Comparison of ENCODE assay signal across 8 cellular contexts in the genomic region with DNA sequence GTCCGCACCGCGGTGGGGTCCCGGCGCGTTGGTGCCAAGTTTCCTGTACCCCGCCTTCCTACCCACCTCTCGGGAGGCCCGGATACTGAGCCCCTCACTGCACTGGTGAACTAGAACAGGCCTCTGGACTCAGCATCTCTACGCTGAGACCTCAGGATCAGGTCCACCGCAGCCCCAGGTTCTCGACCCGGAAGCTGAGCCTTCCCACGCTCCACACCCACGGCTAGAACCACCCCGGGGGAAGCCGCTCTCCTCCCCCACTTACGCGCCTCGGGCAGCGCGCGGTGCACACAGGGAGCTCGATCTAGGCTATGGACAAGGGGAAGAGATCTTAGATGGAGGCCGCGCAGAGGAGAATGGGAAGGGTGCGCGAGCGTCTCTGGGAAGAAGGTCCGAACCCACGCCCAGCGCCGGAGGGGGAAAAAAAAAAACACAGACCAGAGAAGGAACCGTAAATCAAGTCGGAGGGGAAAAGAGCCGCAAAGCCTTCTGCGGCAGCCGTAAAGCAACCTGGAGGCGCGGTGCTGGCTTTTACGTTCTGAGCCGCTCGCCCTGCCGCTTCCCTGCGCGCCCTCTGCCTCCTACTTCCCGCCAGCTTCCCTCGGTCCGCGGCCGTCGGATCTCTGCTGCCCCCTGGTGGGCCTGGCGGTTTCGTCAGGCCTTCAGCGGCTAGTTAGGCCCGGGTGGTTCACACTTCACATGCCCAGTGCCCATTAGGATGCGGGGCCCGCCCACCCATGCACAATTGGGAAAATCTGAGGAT. TPM values are rescaled to one million over a fixed set of nuclear protein-coding genes. Genes with fewer than 3 reads are reported as not detected.
DNase-seq lines count a peak whose midpoint lies in the region; ATAC-seq, FAIRE-seq and TF ChIP-seq lines count a peak whose summit lies in the region.

Gene RAD52, minus strand, starts transcription at position 358 of the 763 bp plus-strand sequence. CDS start 16,636 bp downstream, outside the sequence.

- H3K4me1 Mint-ChIP-seq in chondrocyte (ENCODE audit: low read depth): peaks cover 35% of the 10 kb centered on the region

- no peaks in the 10 kb centered on the region for H3K27me3 Mint-ChIP-seq in chondrocyte (ENCODE audit: low read depth)

- peak within 1 kb of the TSS; percentile 88 for H3K27ac ChIP-seq in kidney (ENCODE audit: low read depth in 2 of 2, low read length in 2 of 2)

- ATAC-seq in GM19035 (IDR thresholded peaks at IDR 0.05; ENCODE audit: unreplicated experiment) (peak; percentile 84), HG03378 (IDR thresholded peaks at IDR 0.05; ENCODE audit: unreplicated experiment) (peak; percentile 81)

- H3K36me3 ChIP-seq in kidney (ENCODE audit: control insufficient read depth in 1 of 2, insufficient read depth in 2 of 2, low read length in 2 of 2): no peaks in the 10 kb centered on the region

- peaks cover 0 to 2% of the 10 kb centered on the region in 2 donors for H3K4me1 ChIP-seq in kidney (ENCODE audit: control insufficient read depth in 1 of 2, insufficient read depth in 1 of 2, low read depth in 1 of 2, low read length in 2 of 2)

- peak within 1 kb of the TSS; percentile 98 for H3K4me3 Mint-ChIP-seq in chondrocyte (ENCODE audit: unreplicated experiment)

- peak within 1 kb of the TSS; percentile 65 to 96 for H3K4me3 ChIP-seq in kidney (ENCODE audit: low read length in 2 of 2)

- no peaks in the 10 kb centered on the region for H3K9me3 Mint-ChIP-seq in chondrocyte (ENCODE audit: low read depth)

- intact Hi-C loops in kidney (cut with DNase I): no loop called here

- peak within 1 kb of the TSS; percentile 98 for H3K27ac Mint-ChIP-seq in chondrocyte (ENCODE audit: unreplicated experiment)

- H3K9me3 ChIP-seq in kidney (ENCODE audit: control insufficient read depth in 1 of 2, low read length in 2 of 2): no peaks in the 10 kb centered on the region

- TF ChIP-seq CTCF in chondrocyte (IDR thresholded peaks at IDR 0.05) (peak; percentile 98), kidney (IDR thresholded peaks at IDR 0.05; ENCODE audit: borderline replicate concordance, extremely low read depth, insufficient read depth) (peak; percentile 91)

- DNase-seq in AG20443 (ENCODE audit: low spot score) (peak; percentile 96), NCI-H460 (ENCODE audit: extremely low read depth, low read depth) (peak; percentile 98), chondrocyte (ENCODE audit: low spot score) (peak; percentile 99), kidney (peak; percentile 99)
- peak; percentile 95 for DNase-seq in activated CD4-positive, alpha-beta T cell treated with anti-CD3 and anti-CD28 coated beads for 1 hour
- DNase-seq in stimulated activated CD4-positive, alpha-beta T cell treated with anti-CD3 and anti-CD28 coated beads, Interleukin-15, amount 100 ng/mL, for 48 hours (ENCODE audit: low read depth in 2 of 2): peak; percentile 94 to 96

- peak within 1 kb of the TSS; percentile 61 to 91 for H3K9ac ChIP-seq in kidney (ENCODE audit: low read length in 2 of 2)

- H3K36me3 Mint-ChIP-seq in chondrocyte (ENCODE audit: low read depth): peaks cover 2% of the 10 kb centered on the region

- peak; percentile 56 for FAIRE-seq in kidney (lab: Jason Lieb, UNC)

RNA-seq across cellular contexts. Expression of gene RAD52, which starts in this region (rescaled TPM):
- total RNA-seq in NCI-H460 (2014; rRNA removed; shearing (Covaris generic)): 20.7 and 23.4 TPM in 2 replicates
- 36.4 and 48.6 TPM in 2 replicates for polyA plus RNA-seq in NCI-H460 (2014; cell fraction: nucleus; rRNA removed)
- total RNA-seq in chondrocyte: 9.6 to 13.0 TPM (median 9.9 TPM) in 3 replicates
- 17.1 TPM for total RNA-seq in kidney
- 6.4 TPM for polyA plus RNA-seq in kidney (ENCODE audit: insufficient read depth, low read depth, low replicate concordance)

Comparison
In these comparisons a context has a peak if more than half of its experiments do, and no peak if none do; other contexts are left out.
1. Peak in every context shown above with its lines: DNase-seq, ATAC-seq, H3K4me3 ChIP-seq and H3K27ac ChIP-seq.